ENCODE assay signal across 24 cellular contexts in the genomic region with DNA sequence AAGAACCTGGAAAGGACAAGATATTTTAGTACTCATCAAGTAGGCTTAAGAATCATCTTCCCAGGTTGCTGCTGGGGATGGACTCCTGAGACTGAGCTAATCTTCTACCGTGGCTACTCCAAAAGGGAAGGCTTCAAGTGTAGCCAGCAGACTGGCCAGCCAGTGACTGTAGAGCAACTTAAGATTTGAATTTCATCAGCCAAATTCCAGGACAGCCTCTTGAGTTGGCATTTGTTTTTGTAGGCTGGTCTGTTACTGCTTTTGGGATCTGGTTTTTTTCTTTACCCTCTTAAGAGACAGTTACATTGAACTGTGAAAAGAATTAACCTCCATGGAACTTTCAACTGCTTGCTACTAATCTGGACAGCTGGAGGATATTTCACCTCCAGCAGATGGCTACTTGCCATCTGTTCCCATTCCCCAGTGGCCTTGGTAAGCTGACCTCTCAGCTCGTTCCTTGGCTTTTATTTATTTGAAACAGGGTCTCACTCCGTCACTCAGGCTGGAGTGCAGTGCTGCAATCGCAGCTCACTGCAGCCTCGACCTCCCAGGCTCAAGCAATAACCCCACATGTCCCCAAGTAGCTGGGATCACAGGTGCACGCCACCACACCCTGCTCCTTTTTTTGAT. TPM values are rescaled to one million over a fixed set of nuclear protein-coding genes. Genes with fewer than 3 reads are reported as not detected.
DNase-seq lines count a peak whose midpoint lies in the region; ATAC-seq and TF ChIP-seq lines count a peak whose summit lies in the region.
"Had no signal": no experiment of that assay in that cellular context is flagged by ENCODE, and none has a peak within 500 bp of the region (broad histone marks: within the 10 kb centered on the region; RNA-seq: fewer than 3 reads in every experiment).

No MANE protein-coding gene starts in this region.

- peak overlapping the region; percentile 21; the same call in 1 of the 2 replicates for H3K27ac Mint-ChIP-seq in HFFc6
- peak overlapping the region; percentile 84 for H3K27ac Mint-ChIP-seq in neural crest cell (ENCODE audit: unreplicated experiment)
- H3K27ac Mint-ChIP-seq: activated CD4-positive, alpha-beta T cell treated with anti-CD3 and anti-CD28 coated beads, Interleukin-2, amount 10 ng/mL, durations not matched to agents 24 days and 14 days; activated naive CD4-positive, alpha-beta T cell treated with anti-CD3 and anti-CD28 coated beads, Interleukin-2, amount 50 U/mL, for 24 hours; stimulated activated naive B cell treated with anti-CD40 and anti-IgM and Interleukin-4, amounts not matched to agents 10 μg/mL and 1 μg/mL and 100 μg/mL, for 72 hours had no signal

- no peaks in the 10 kb centered on the region for H3K9me3 Mint-ChIP-seq in HFFc6
- H3K9me3 Mint-ChIP-seq in neural crest cell: no peaks in the 10 kb centered on the region
- H3K9me3 Mint-ChIP-seq: activated CD4-positive, alpha-beta T cell treated with anti-CD3 and anti-CD28 coated beads, Interleukin-2, amount 10 ng/mL, durations not matched to agents 24 days and 14 days; activated naive CD4-positive, alpha-beta T cell treated with anti-CD3 and anti-CD28 coated beads, Interleukin-2, amount 50 U/mL, for 24 hours; stimulated activated naive B cell treated with anti-CD40 and anti-IgM and Interleukin-4, amounts not matched to agents 10 μg/mL and 1 μg/mL and 100 μg/mL, for 72 hours had no signal

- DNase-seq in AG08395 (ENCODE audit: low spot score): peak; percentile 11
- no peak for DNase-seq in HFFc6
- DNase-seq in dedifferentiated amniotic fluid mesenchymal stem cell (ENCODE audit: extremely low spot score): peak; percentile 75
- DNase-seq in neural crest cell (ENCODE audit: low read depth, low spot score): no peak
- no peak for DNase-seq in NCI-H446 treated with DMSO at 0.1 percent for 48 hours (lab: John Stamatoyannopoulos, UW)
- DNase-seq in UCSD-AML1 (lab: John Stamatoyannopoulos, UW; ENCODE audit: unreplicated experiment): no peak
- DNase-seq: activated CD4-positive, alpha-beta T cell treated with anti-CD3 and anti-CD28 coated beads, Interleukin-2, amount 10 ng/mL, durations not matched to agents 24 days and 14 days; activated T-cell treated with anti-CD3 and anti-CD28 coated beads for 4 hours; caudate nucleus; heart left ventricle; islet precursor cell; KBM-7; midbrain; NCI-H1105; NCI-H2171; NK-92 treated with Interleukin-12 subunit alpha and Interleukin-12 subunit beta, amount 100 ng/mL, for 24 hours; SHP77; stimulated activated naive B cell treated with anti-CD40 and anti-IgM and Interleukin-4, amounts not matched to agents 10 μg/mL and 1 μg/mL and 100 μg/mL, for 72 hours; uterus had no signal

- peaks cover 22% of the 10 kb centered on the region for H3K36me3 Mint-ChIP-seq in HFFc6 (ENCODE audit: low read depth)
- peaks cover 15% of the 10 kb centered on the region for H3K36me3 Mint-ChIP-seq in neural crest cell (ENCODE audit: low read depth)

- H3K27me3 Mint-ChIP-seq in HFFc6 (ENCODE audit: insufficient read depth): no peaks in the 10 kb centered on the region
- no peaks in the 10 kb centered on the region for H3K27me3 Mint-ChIP-seq in neural crest cell (ENCODE audit: low read depth)
- H3K27me3 Mint-ChIP-seq: activated CD4-positive, alpha-beta T cell treated with anti-CD3 and anti-CD28 coated beads, Interleukin-2, amount 10 ng/mL, durations not matched to agents 24 days and 14 days; activated naive CD4-positive, alpha-beta T cell treated with anti-CD3 and anti-CD28 coated beads, Interleukin-2, amount 50 U/mL, for 24 hours; stimulated activated naive B cell treated with anti-CD40 and anti-IgM and Interleukin-4, amounts not matched to agents 10 μg/mL and 1 μg/mL and 100 μg/mL, for 72 hours had no signal

- H3K4me1 Mint-ChIP-seq in HFFc6 (ENCODE audit: low read depth) (peaks cover 18% of the 10 kb centered on the region), neural crest cell (no peaks in the 10 kb centered on the region)
- H3K4me1 Mint-ChIP-seq: activated CD4-positive, alpha-beta T cell treated with anti-CD3 and anti-CD28 coated beads, Interleukin-2, amount 10 ng/mL, durations not matched to agents 24 days and 14 days; activated naive CD4-positive, alpha-beta T cell treated with anti-CD3 and anti-CD28 coated beads, Interleukin-2, amount 50 U/mL, for 24 hours; stimulated activated naive B cell treated with anti-CD40 and anti-IgM and Interleukin-4, amounts not matched to agents 10 μg/mL and 1 μg/mL and 100 μg/mL, for 72 hours had no signal

- ATAC-seq in GM19035 (IDR thresholded peaks at IDR 0.05; ENCODE audit: unreplicated experiment): no peak
- ATAC-seq in HG03571 (IDR thresholded peaks at IDR 0.05; ENCODE audit: unreplicated experiment): no peak
- ATAC-seq: heart left ventricle; stimulated activated naive B cell treated with anti-CD40 and anti-IgM and Interleukin-4, amounts not matched to agents 10 μg/mL and 1 μg/mL and 100 μg/mL, for 72 hours had no signal

- H3K4me3 Mint-ChIP-seq in HFFc6 (no peak overlapping the region), neural crest cell (no peak overlapping the region)
- H3K4me3 Mint-ChIP-seq: activated CD4-positive, alpha-beta T cell treated with anti-CD3 and anti-CD28 coated beads, Interleukin-2, amount 10 ng/mL, durations not matched to agents 24 days and 14 days; activated naive CD4-positive, alpha-beta T cell treated with anti-CD3 and anti-CD28 coated beads, Interleukin-2, amount 50 U/mL, for 24 hours; stimulated activated naive B cell treated with anti-CD40 and anti-IgM and Interleukin-4, amounts not matched to agents 10 μg/mL and 1 μg/mL and 100 μg/mL, for 72 hours had no signal

- no peak for TF ChIP-seq CTCF in HFFc6 (IDR thresholded peaks at IDR 0.05)
- TF ChIP-seq CTCF in neural crest cell (conservative IDR thresholded peaks at IDR 0.05): no peak

RNA-seq across cellular contexts. Expression of a gene that starts 20.7 kb away (rescaled TPM):
- total RNA-seq in HFFc6 (2021; fragmentation: NEBNext Ultra II Directional; extraction: Animal tissue kit (Norgen Biotek cat#: 25700)): 100 to 1,000 TPM; 154 to 178 (median 156) TPM
- total RNA-seq in neural crest cell: 103 and 112 TPM in 2 replicates

RNA-seq across cellular contexts. Expression of a gene that starts 34.0 kb away (rescaled TPM):
- total RNA-seq in HFFc6 (2021; fragmentation: NEBNext Ultra II Directional; extraction: Animal tissue kit (Norgen Biotek cat#: 25700)): 1 to 10 TPM; 1.4 to 2.2 (median 1.9) TPM
- 19.1 and 22.2 TPM in 2 replicates for total RNA-seq in neural crest cell

RNA-seq across cellular contexts. Expression of a gene that starts 41.8 kb away (rescaled TPM):
- total RNA-seq in HFFc6 (2021; fragmentation: NEBNext Ultra II Directional; extraction: Animal tissue kit (Norgen Biotek cat#: 25700)): 10 to 100 TPM; 46.1 to 51.9 (median 49.6) TPM
- 78.4 and 79.9 TPM in 2 replicates for total RNA-seq in neural crest cell

RNA-seq across cellular contexts. Expression of a gene that starts 47.9 kb away (rescaled TPM):
- not detected for total RNA-seq in HFFc6 (2021; fragmentation: NEBNext Ultra II Directional; extraction: Animal tissue kit (Norgen Biotek cat#: 25700))
- total RNA-seq in neural crest cell: not detected in 2 replicates
- total RNA-seq: activated CD4-positive, alpha-beta T cell treated with anti-CD3 and anti-CD28 coated beads, Interleukin-2, amount 10 ng/mL, durations not matched to agents 24 days and 14 days; Caco-2; heart left ventricle; osteoblast; uterus had no signal

RNA-seq across cellular contexts. Expression of a gene that starts 53.7 kb away (rescaled TPM):
- 1 to 10 TPM; 6.3 to 9.3 (median 7.8) TPM for total RNA-seq in HFFc6 (2021; fragmentation: NEBNext Ultra II Directional; extraction: Animal tissue kit (Norgen Biotek cat#: 25700))
- 19.9 and 23.0 TPM in 2 replicates for total RNA-seq in neural crest cell

Comparison
In these comparisons a context has a peak if more than half of its experiments do, and no peak if none do; other contexts are left out.
1. DNase-seq: peak in AG08395 (single experiment) and dedifferentiated amniotic fluid mesenchymal stem cell (single experiment); none in HFFc6 (single experiment), neural crest cell (single experiment), NCI-H446 treated with DMSO at 0.1 percent for 48 hours (single experiment) and UCSD-AML1 (single experiment).